In the genomic region with DNA sequence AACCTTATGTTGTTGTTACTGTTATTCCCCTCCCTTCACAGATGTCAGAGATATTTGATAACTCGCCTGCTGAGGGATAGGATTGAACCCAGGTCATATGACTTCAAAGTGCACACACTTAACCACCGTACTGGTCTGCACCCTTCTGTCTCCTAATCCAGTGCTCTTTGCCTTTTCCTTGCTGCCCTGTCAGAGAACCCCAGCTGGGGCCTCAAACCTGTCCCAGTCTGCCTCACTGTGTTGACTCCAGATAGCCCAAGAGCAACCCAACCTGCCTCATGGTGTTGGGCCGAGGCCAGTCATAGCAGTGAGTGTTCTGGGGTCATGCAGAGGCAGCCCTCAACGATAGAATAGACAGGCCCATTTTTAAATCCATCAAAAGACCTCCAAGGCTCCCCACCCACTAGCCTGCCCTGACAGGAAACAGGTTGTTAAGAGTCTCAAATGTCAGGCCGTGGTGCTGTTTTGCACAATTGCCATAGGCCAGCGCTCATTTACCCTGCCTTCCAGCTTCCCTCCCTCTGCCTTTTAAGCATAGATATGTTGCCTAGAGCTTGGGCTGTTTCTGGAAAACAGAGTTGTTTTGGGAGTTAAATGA, we compare ENCODE assay signal across 9 cellular contexts. TPM values are rescaled to one million over a fixed set of nuclear protein-coding genes. Genes with fewer than 3 reads are reported as not detected.
DNase-seq lines count a peak whose midpoint lies in the region; ATAC-seq lines count a peak whose summit lies in the region.
"Had no signal": no experiment of that assay in that cellular context is flagged by ENCODE, and none has a peak within 500 bp of the region (broad histone marks: within the 10 kb centered on the region; RNA-seq: fewer than 3 reads in every experiment).

No MANE protein-coding gene starts in this region.

- intact Hi-C loops in activated CD4-positive, alpha-beta T cell treated with anti-CD3 and anti-CD28 coated beads for 36 hours (cut with DNase I, micrococcal nuclease): no loop called here

- ATAC-seq in activated CD4-positive, alpha-beta T cell treated with anti-CD3 and anti-CD28 coated beads for 36 hours: peak; percentile 67
- ATAC-seq in GM21528 (IDR thresholded peaks at IDR 0.05; ENCODE audit: low FRiP score, unreplicated experiment): no peak

- H3K4me3 Mint-ChIP-seq in activated CD4-positive, alpha-beta T cell treated with anti-CD3 and anti-CD28 coated beads for 36 hours: no peak overlapping the region

- H3K4me1 ChIP-seq in iPS DF 6.9 (ENCODE audit: control insufficient read depth, insufficient read depth, low read length) (peaks cover 4% of the 10 kb centered on the region; the same call in 1 of the 2 replicates), thymus (ENCODE audit: control insufficient read depth, insufficient read depth, low read length) (peaks cover 6% of the 10 kb centered on the region)

- H3K27me3 ChIP-seq in iPS DF 6.9 (ENCODE audit: control insufficient read depth, insufficient read depth, low read length): no peaks in the 10 kb centered on the region
- H3K27me3 ChIP-seq in thymus (ENCODE audit: control insufficient read depth, insufficient read depth): no peaks in the 10 kb centered on the region

- no peak overlapping the region for H3K4me3 ChIP-seq in iPS DF 6.9 (ENCODE audit: low read length)
- H3K4me3 ChIP-seq in thymus (ENCODE audit: low read length): no peak overlapping the region

- DNase-seq in activated CD4-positive, alpha-beta T cell treated with anti-CD3 and anti-CD28 coated beads for 36 hours: peak; percentile 30
- DNase-seq in activated CD4-positive, alpha-beta T cell treated with anti-CD3 and anti-CD28 coated beads for 1 hour: no peak
- peak; percentile 43 to 46 for DNase-seq in activated T-cell treated with anti-CD3 and anti-CD28 coated beads, Interleukin-2, amount 50 U/mL, for 48 hours
- DNase-seq in iPS DF 6.9 (ENCODE audit: low read depth, low spot score) (peak; percentile 25), A172 (ENCODE audit: low spot score) (no peak), AML-193 (lab: John Stamatoyannopoulos, UW) (no peak)

- no peak overlapping the region for H3K27ac ChIP-seq in iPS DF 6.9 (ENCODE audit: low read length)
- H3K27ac ChIP-seq in thymus (ENCODE audit: low read depth): peak overlapping the region; percentile 91
- H3K27ac ChIP-seq: C4-2B had no signal

- H3K36me3 ChIP-seq in iPS DF 6.9 (ENCODE audit: control insufficient read depth, insufficient read depth, low read length) (no peaks in the 10 kb centered on the region), thymus (ENCODE audit: control insufficient read depth, insufficient read depth) (no peaks in the 10 kb centered on the region)

- no peaks in the 10 kb centered on the region for H3K27me3 Mint-ChIP-seq in activated CD4-positive, alpha-beta T cell treated with anti-CD3 and anti-CD28 coated beads for 36 hours

- H3K36me3 Mint-ChIP-seq in activated CD4-positive, alpha-beta T cell treated with anti-CD3 and anti-CD28 coated beads for 36 hours (ENCODE audit: low read depth): no peaks in the 10 kb centered on the region

- WGBS in iPS DF 6.9 (ENCODE audit: insufficient coverage, insufficient read length): no CpG with 5 or more reads among the region's 6 CpGs
- WGBS in thymus: 48% methylated on average over 6 of the region's 6 CpGs

- H3K9me3 Mint-ChIP-seq in activated CD4-positive, alpha-beta T cell treated with anti-CD3 and anti-CD28 coated beads for 36 hours (ENCODE audit: low read depth): no peaks in the 10 kb centered on the region

- CTCF ChIA-PET in activated CD4-positive, alpha-beta T cell treated with anti-CD3 and anti-CD28 coated beads for 36 hours (lab: Charles Lee): interaction anchor here (0.6 to 1.9 kb wide), 4 partner anchors 59 to 224 kb away, joined by 3 to 4 read pairs (median 4); no protein-coding TSS in a partner anchor

- H3K27ac Mint-ChIP-seq in activated CD4-positive, alpha-beta T cell treated with anti-CD3 and anti-CD28 coated beads for 36 hours: peak overlapping the region; percentile 67

- H3K4me1 Mint-ChIP-seq in activated CD4-positive, alpha-beta T cell treated with anti-CD3 and anti-CD28 coated beads for 36 hours: peaks cover 35% of the 10 kb centered on the region

- H3K9me3 ChIP-seq in iPS DF 6.9 (ENCODE audit: control insufficient read depth, insufficient read depth, low read length) (no peaks in the 10 kb centered on the region), thymus (ENCODE audit: control insufficient read depth) (no peaks in the 10 kb centered on the region)

- POLR2A ChIA-PET in activated CD4-positive, alpha-beta T cell treated with anti-CD3 and anti-CD28 coated beads for 36 hours (lab: Charles Lee): interaction anchor here (1.0 kb wide), 1 partner anchor 18 kb away, joined by 3 read pairs; no protein-coding TSS in a partner anchor

RNA-seq across cellular contexts. Expression of gene PDCD4, which starts 37.0 kb away (rescaled TPM):
- total RNA-seq in activated CD4-positive, alpha-beta T cell treated with anti-CD3 and anti-CD28 coated beads for 36 hours: 100 to 1,000 TPM in 1 of 2 experiments, 10 to 100 TPM in 1; 69.8 to 125 TPM
- 260 TPM for polyA plus RNA-seq in thymus
- total RNA-seq in A172 (2014; rRNA removed; shearing (Covaris generic)): 23.2 and 23.3 TPM in 2 replicates

Comparison
In these comparisons a context has a peak if more than half of its experiments do, and no peak if none do; other contexts are left out.
1. DNase-seq: peak in activated CD4-positive, alpha-beta T cell treated with anti-CD3 and anti-CD28 coated beads for 36 hours (single experiment), activated T-cell treated with anti-CD3 and anti-CD28 coated beads, Interleukin-2, amount 50 U/mL, for 48 hours (2 of 2) and iPS DF 6.9 (single experiment); none in activated CD4-positive, alpha-beta T cell treated with anti-CD3 and anti-CD28 coated beads for 1 hour (single experiment), A172 (single experiment) and AML-193 (0 of 2).